28 cellular contexts compared by ENCODE assay signal in genomic region chr6:161348628-161348994, GRCh38.
"Had no signal": no experiment of that assay in that cellular context is flagged by ENCODE, and none has a peak within 500 bp of the region (broad histone marks: within the 10 kb centered on the region; RNA-seq: fewer than 3 reads in every experiment).

No MANE protein-coding gene starts in this region.

- ATAC-seq: stimulated activated naive B cell treated with anti-CD40 and anti-IgM and Interleukin-4, amounts not matched to agents 10 μg/mL and 1 μg/mL and 100 μg/mL, for 72 hours; stimulated activated naive CD8-positive, alpha-beta T cell treated with anti-CD3 and anti-CD28 coated beads, Interleukin-15, Interleukin-2, amounts not matched to agents 100 U/mL and 50 U/mL, for 24 hours; upper lobe of right lung had no signal

- H3K4me1 Mint-ChIP-seq: stimulated activated effector memory CD8-positive, alpha-beta T cell treated with anti-CD3 and anti-CD28 coated beads, Interleukin-12 subunit alpha, Interleukin-12 subunit beta, amount 100 ng/mL, for 72 hours; stimulated activated memory B cell treated with anti-CD40 and anti-IgM and Interleukin-4, amounts not matched to agents 10 μg/mL and 1 μg/mL and 100 μg/mL, for 72 hours; stimulated activated naive B cell treated with anti-CD40 and anti-IgM and Interleukin-4, amounts not matched to agents 10 μg/mL and 1 μg/mL and 100 μg/mL, for 72 hours had no signal

- H3K27ac Mint-ChIP-seq: stimulated activated effector memory CD8-positive, alpha-beta T cell treated with anti-CD3 and anti-CD28 coated beads, Interleukin-12 subunit alpha, Interleukin-12 subunit beta, amount 100 ng/mL, for 72 hours; stimulated activated memory B cell treated with anti-CD40 and anti-IgM and Interleukin-4, amounts not matched to agents 10 μg/mL and 1 μg/mL and 100 μg/mL, for 72 hours; stimulated activated naive B cell treated with anti-CD40 and anti-IgM and Interleukin-4, amounts not matched to agents 10 μg/mL and 1 μg/mL and 100 μg/mL, for 72 hours; stimulated activated naive CD8-positive, alpha-beta T cell treated with anti-CD3 and anti-CD28 coated beads, Interleukin-15, Interleukin-2, amounts not matched to agents 100 ng/mL and 50 ng/mL, for 24 hours; type B pancreatic cell had no signal

- DNase-seq: stimulated activated CD4-positive, alpha-beta T cell treated with anti-CD3 and anti-CD28 coated beads, Interleukin-2, amount 100 ng/mL, for 48 hours; stimulated activated CD4-positive, alpha-beta T cell treated with anti-CD3 and anti-CD28 coated beads, Interleukin-4, amount 100 ng/mL, for 1 hour; stimulated activated CD4-positive, alpha-beta T cell treated with anti-CD3 and anti-CD28 coated beads, Interleukin-4, amount 100 ng/mL, for 24 hours; stimulated activated CD4-positive, alpha-beta T cell treated with anti-CD3 and anti-CD28 coated beads, Interleukin-4, amount 100 ng/mL, for 4 hours; stimulated activated CD8-positive, alpha-beta memory T cell treated with anti-CD3 and anti-CD28 coated beads, Interleukin-4, amount 100 ng/mL, for 48 hours; stimulated activated naive B cell treated with anti-CD40 and anti-IgM and Interleukin-4, amounts not matched to agents 10 μg/mL and 1 μg/mL and 100 μg/mL, for 72 hours; stimulated activated naive CD4-positive, alpha-beta T cell; stimulated activated naive CD4-positive, alpha-beta T cell treated with Interleukin-2 at 50 U/mL for 16 hours; stimulated activated naive CD8-positive, alpha-beta T cell treated with anti-CD3 and anti-CD28 coated beads, Interleukin-15, Interleukin-2, amounts not matched to agents 100 U/mL and 50 U/mL, for 24 hours; stomach; substantia nigra; testis; thyroid gland; tibial artery; transverse colon; trophoblast cell; upper lobe of left lung; upper lobe of right lung; uterus had no signal

- H3K9me3 ChIP-seq: stomach, suprapubic skin, testis, thoracic aorta, thyroid gland, tibial artery, tibial nerve, transverse colon, upper lobe of left lung, upper lobe of right lung, uterus, vagina had no signal

- H3K4me1 ChIP-seq: stomach, suprapubic skin, testis, thyroid gland, tibial artery, tibial nerve, transverse colon, upper lobe of left lung, upper lobe of right lung, uterus, vagina had no signal

- FAIRE-seq: urothelium cell line had no signal

- H3K36me3 ChIP-seq: stomach, suprapubic skin, thoracic aorta, thyroid gland, tibial artery, tibial nerve, transverse colon, upper lobe of left lung, upper lobe of right lung, uterus, vagina had no signal

- H3K27me3 Mint-ChIP-seq: stimulated activated memory B cell treated with anti-CD40 and anti-IgM and Interleukin-4, amounts not matched to agents 10 μg/mL and 1 μg/mL and 100 μg/mL, for 72 hours; stimulated activated naive CD8-positive, alpha-beta T cell treated with anti-CD3 and anti-CD28 coated beads, Interleukin-15, Interleukin-2, amounts not matched to agents 100 ng/mL and 50 ng/mL, for 24 hours; type B pancreatic cell had no signal

- H3K4me3 ChIP-seq: stomach, suprapubic skin, testis, thoracic aorta, thyroid gland, tibial artery, tibial nerve, transverse colon, upper lobe of left lung, upper lobe of right lung, uterus, vagina had no signal

- H3K4me3 Mint-ChIP-seq: stimulated activated effector memory CD8-positive, alpha-beta T cell treated with anti-CD3 and anti-CD28 coated beads, Interleukin-12 subunit alpha, Interleukin-12 subunit beta, amount 100 ng/mL, for 72 hours; stimulated activated memory B cell treated with anti-CD40 and anti-IgM and Interleukin-4, amounts not matched to agents 10 μg/mL and 1 μg/mL and 100 μg/mL, for 72 hours; stimulated activated naive B cell treated with anti-CD40 and anti-IgM and Interleukin-4, amounts not matched to agents 10 μg/mL and 1 μg/mL and 100 μg/mL, for 72 hours; stimulated activated naive CD8-positive, alpha-beta T cell treated with anti-CD3 and anti-CD28 coated beads, Interleukin-15, Interleukin-2, amounts not matched to agents 100 ng/mL and 50 ng/mL, for 24 hours; type B pancreatic cell had no signal

- H3K9me3 Mint-ChIP-seq: stimulated activated effector memory CD8-positive, alpha-beta T cell treated with anti-CD3 and anti-CD28 coated beads, Interleukin-12 subunit alpha, Interleukin-12 subunit beta, amount 100 ng/mL, for 72 hours; stimulated activated memory B cell treated with anti-CD40 and anti-IgM and Interleukin-4, amounts not matched to agents 10 μg/mL and 1 μg/mL and 100 μg/mL, for 72 hours; stimulated activated naive B cell treated with anti-CD40 and anti-IgM and Interleukin-4, amounts not matched to agents 10 μg/mL and 1 μg/mL and 100 μg/mL, for 72 hours; stimulated activated naive CD8-positive, alpha-beta T cell treated with anti-CD3 and anti-CD28 coated beads, Interleukin-15, Interleukin-2, amounts not matched to agents 100 ng/mL and 50 ng/mL, for 24 hours; type B pancreatic cell had no signal

- H3K27ac ChIP-seq: stomach, suprapubic skin, testis, thoracic aorta, thyroid gland, tibial artery, tibial nerve, transverse colon, upper lobe of left lung, upper lobe of right lung, uterus, vagina had no signal

- H3K27me3 ChIP-seq: stomach, suprapubic skin, testis, thyroid gland, tibial artery, tibial nerve, transverse colon, upper lobe of left lung, upper lobe of right lung, uterus, vagina had no signal
